ENCODE assay signal across 8 cellular contexts in genomic region chr4:83217721-83218522, GRCh38.
DNase-seq lines count a peak whose midpoint lies in the region; ATAC-seq and TF ChIP-seq lines count a peak whose summit lies in the region.

No MANE protein-coding gene starts in this region.

- ATAC-seq in GM18511 (IDR thresholded peaks at IDR 0.05; ENCODE audit: unreplicated experiment) (peak; percentile 81), HG02623 (IDR thresholded peaks at IDR 0.05; ENCODE audit: unreplicated experiment) (peak; percentile 65), memory B cell (ENCODE audit: low read depth) (peak; percentile 93)
- peak; percentile 85 to 88 for ATAC-seq in activated T-cell treated with anti-CD3 and anti-CD28 coated beads, Interleukin-2, amount 50 U/mL, for 72 hours (replicated peaks in 1 of 2)

- H3K36me3 ChIP-seq in MG63: no peaks in the 10 kb centered on the region
- no peaks in the 10 kb centered on the region for H3K36me3 ChIP-seq in ascending aorta

- no peak for TF ChIP-seq CTCF in ascending aorta (IDR thresholded peaks at IDR 0.05)

- H3K9me3 ChIP-seq in MG63 (no peaks in the 10 kb centered on the region), ascending aorta (no peaks in the 10 kb centered on the region)

- H3K4me3 ChIP-seq in MG63 (no peak overlapping the region), ascending aorta (no peak overlapping the region)

- H3K4me1 Mint-ChIP-seq in activated T-cell treated with anti-CD3 and anti-CD28 coated beads, Interleukin-2, amount 50 U/mL, for 72 hours (ENCODE audit: low read depth): peaks cover 73% of the 10 kb centered on the region
- peaks cover 54% of the 10 kb centered on the region for H3K4me1 Mint-ChIP-seq in memory B cell

- DNase-seq in NCI-H2029 (lab: John Stamatoyannopoulos, UW) (peak; percentile 32), memory B cell (ENCODE audit: low spot score in 2 of 2) (peak; percentile 48 to 87), NCI-H1930 (lab: John Stamatoyannopoulos, UW) (no peak), MG63 (no peak), ascending aorta (ENCODE audit: low spot score in 2 of 2) (no peak)
- peak; percentile 66 to 71 for DNase-seq in activated T-cell treated with anti-CD3 and anti-CD28 coated beads, Interleukin-2, amount 50 U/mL, for 72 hours

- no peaks in the 10 kb centered on the region for H3K4me1 ChIP-seq in ascending aorta

- no peaks in the 10 kb centered on the region for H3K27me3 Mint-ChIP-seq in activated T-cell treated with anti-CD3 and anti-CD28 coated beads, Interleukin-2, amount 50 U/mL, for 72 hours (ENCODE audit: low read depth)
- no peaks in the 10 kb centered on the region for H3K27me3 Mint-ChIP-seq in memory B cell

- H3K36me3 Mint-ChIP-seq in activated T-cell treated with anti-CD3 and anti-CD28 coated beads, Interleukin-2, amount 50 U/mL, for 72 hours (ENCODE audit: insufficient read depth in 2 of 2): peaks cover 4 to 15% of the 10 kb centered on the region in 2 donors
- peaks cover 3% of the 10 kb centered on the region for H3K36me3 Mint-ChIP-seq in memory B cell

- H3K27me3 ChIP-seq in MG63 (no peaks in the 10 kb centered on the region), ascending aorta (no peaks in the 10 kb centered on the region)

- peak overlapping the region; percentile 71 to 85 for H3K4me3 Mint-ChIP-seq in activated T-cell treated with anti-CD3 and anti-CD28 coated beads, Interleukin-2, amount 50 U/mL, for 72 hours
- H3K4me3 Mint-ChIP-seq in memory B cell: peak overlapping the region; percentile 48

- intact Hi-C loops in ascending aorta (cut with DNase I): no loop called here

- H3K27ac ChIP-seq in ascending aorta: no peak overlapping the region

- peak overlapping the region; percentile 97 for H3K27ac Mint-ChIP-seq in activated T-cell treated with anti-CD3 and anti-CD28 coated beads, Interleukin-2, amount 50 U/mL, for 72 hours
- peak overlapping the region; percentile 87 for H3K27ac Mint-ChIP-seq in memory B cell

- H3K9me3 Mint-ChIP-seq in activated T-cell treated with anti-CD3 and anti-CD28 coated beads, Interleukin-2, amount 50 U/mL, for 72 hours: peaks cover 0 to 2% of the 10 kb centered on the region in 2 donors
- H3K9me3 Mint-ChIP-seq in memory B cell: peaks cover 6% of the 10 kb centered on the region

Comparison
In these comparisons a context has a peak if more than half of its experiments do, and no peak if none do; other contexts are left out.
1. DNase-seq: peak in NCI-H2029 (single experiment), activated T-cell treated with anti-CD3 and anti-CD28 coated beads, Interleukin-2, amount 50 U/mL, for 72 hours (2 of 2) and memory B cell (2 of 2); none in NCI-H1930 (0 of 2), MG63 (single experiment) and ascending aorta (0 of 2).
2. Peak in every context shown above with its lines, with median percentiles within 50 percentile points of each other: ATAC-seq.